9 cellular contexts compared by ENCODE assay signal in the genomic region with DNA sequence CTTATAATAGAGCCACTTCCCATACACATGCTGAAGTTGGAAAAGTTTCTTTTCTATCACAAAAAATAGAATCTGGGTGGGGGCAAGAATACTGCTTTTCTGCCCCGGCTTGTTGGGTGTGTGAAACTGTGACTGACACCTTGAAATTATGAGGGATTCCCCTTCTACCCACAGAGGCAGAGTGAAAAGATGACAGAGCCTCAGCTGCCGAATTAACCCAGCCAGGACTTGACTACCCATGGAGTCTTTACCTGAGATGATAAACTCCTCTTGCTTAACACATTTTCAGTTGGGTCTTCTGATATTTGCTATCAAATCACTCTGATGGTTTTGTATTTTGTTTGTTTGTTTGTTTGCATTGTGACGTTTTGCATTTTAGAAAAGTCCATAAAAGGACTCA.
DNase-seq lines count a peak whose midpoint lies in the region; ATAC-seq and TF ChIP-seq lines count a peak whose summit lies in the region.
"Had no signal": no experiment of that assay in that cellular context is flagged by ENCODE, and none has a peak within 500 bp of the region (broad histone marks: within the 10 kb centered on the region; RNA-seq: fewer than 3 reads in every experiment).

No MANE protein-coding gene starts in this region.

- H3K9ac ChIP-seq in OCI-LY3 (ENCODE audit: low read length) = peak overlapping the region; percentile 40

- no peaks in the 10 kb centered on the region for H4K20me1 ChIP-seq in OCI-LY3 (ENCODE audit: insufficient read depth, low read length)

- no peak for TF ChIP-seq POLR2A in gastroesophageal sphincter (IDR thresholded peaks at IDR 0.05)

- no peak for TF ChIP-seq CTCF in OCI-LY3 (IDR thresholded peaks at IDR 0.05; ENCODE audit: low read depth, low read length)
- TF ChIP-seq CTCF in gastroesophageal sphincter (IDR thresholded peaks at IDR 0.05) = no peak

- peak overlapping the region; percentile 84 for H3K4me2 ChIP-seq in OCI-LY3 (ENCODE audit: low read length)

- H2AFZ ChIP-seq in OCI-LY3 (ENCODE audit: low read depth, low read length) = no peak overlapping the region

- TF ChIP-seq EP300 in gastroesophageal sphincter (IDR thresholded peaks at IDR 0.05) = no peak

- DNase-seq in NCI-H82 treated with DMSO at 0.1 percent for 48 hours (lab: John Stamatoyannopoulos, UW; ENCODE audit: unreplicated experiment) = no peak
- no peak for DNase-seq in foreskin melanocyte
- no peak for DNase-seq in NCI-H510A (lab: John Stamatoyannopoulos, UW)

- H3K27ac ChIP-seq in OCI-LY3 (ENCODE audit: low read length) (peak overlapping the region; percentile 72), gastroesophageal sphincter (no peak overlapping the region)
- H3K27ac ChIP-seq: HL-60 had no signal

- H3K4me3 ChIP-seq in OCI-LY3 (ENCODE audit: low read length) (peak overlapping the region; percentile 62), gastroesophageal sphincter (no peak overlapping the region)

- H3K36me3 ChIP-seq in OCI-LY3 (replicated peaks; ENCODE audit: low read depth, low read length) (no peaks in the 10 kb centered on the region), gastroesophageal sphincter (no peaks in the 10 kb centered on the region)

- peaks cover 10% of the 10 kb centered on the region; the same call in 1 of the 2 replicates for H3K27me3 ChIP-seq in OCI-LY3 (ENCODE audit: low read depth, low read length)
- H3K27me3 ChIP-seq in gastroesophageal sphincter = no peaks in the 10 kb centered on the region

- peak; percentile 78 for ATAC-seq in GM18508 (IDR thresholded peaks at IDR 0.05; ENCODE audit: insufficient read depth, unreplicated experiment)
- peak; percentile 76 for ATAC-seq in GM19397 (IDR thresholded peaks at IDR 0.05; ENCODE audit: unreplicated experiment)
- ATAC-seq in HG02885 (IDR thresholded peaks at IDR 0.05; ENCODE audit: poor library complexity, unreplicated experiment) = peak; percentile 90
- ATAC-seq in gastroesophageal sphincter = no peak

- no peaks in the 10 kb centered on the region for H3K79me2 ChIP-seq in OCI-LY3 (ENCODE audit: low read length)

- H3K9me3 ChIP-seq in OCI-LY3 (ENCODE audit: insufficient read depth, low read length) (no peaks in the 10 kb centered on the region), gastroesophageal sphincter (no peaks in the 10 kb centered on the region)

- H3K4me1 ChIP-seq in OCI-LY3 (ENCODE audit: low read length) (peaks cover 46% of the 10 kb centered on the region), gastroesophageal sphincter (no peaks in the 10 kb centered on the region)

- 57 to 61% methylated on average over 3 of the region's 3 CpGs for WGBS in gastroesophageal sphincter (ENCODE audit: low coverage in 1 of 2), 2 donors
